In genomic region chr3:156317457-156317856, GRCh38 we compare ENCODE assay signal across 12 cellular contexts.
DNase-seq lines count a peak whose midpoint lies in the region; ATAC-seq, FAIRE-seq and TF ChIP-seq lines count a peak whose summit lies in the region.
"Had no signal": no experiment of that assay in that cellular context is flagged by ENCODE, and none has a peak within 500 bp of the region (broad histone marks: within the 10 kb centered on the region; RNA-seq: fewer than 3 reads in every experiment).

No MANE protein-coding gene starts in this region.

- no peak for TF ChIP-seq RAD21 in A549 (conservative IDR thresholded peaks at IDR 0.05 in 1 of 2, IDR thresholded peaks at IDR 0.05 in 1 of 2)

- H3K36me3 Mint-ChIP-seq in natural killer cell: no peaks in the 10 kb centered on the region
- H3K36me3 Mint-ChIP-seq: naive thymus-derived CD4-positive, alpha-beta T cell had no signal

- no peaks in the 10 kb centered on the region for H3K9me3 ChIP-seq in A549
- H3K9me3 ChIP-seq in SK-N-MC (ENCODE audit: low read depth, low read length): no peaks in the 10 kb centered on the region
- H3K9me3 ChIP-seq in esophagus squamous epithelium: no peaks in the 10 kb centered on the region

- H3K27ac ChIP-seq in A549 (no peak overlapping the region), SK-N-MC (no peak overlapping the region), esophagus squamous epithelium (no peak overlapping the region)

- TF ChIP-seq EP300 in A549 (IDR thresholded peaks at IDR 0.05): no peak

- H3K4me1 ChIP-seq in A549: no peaks in the 10 kb centered on the region; the same call in 2 of the 3 replicates
- no peaks in the 10 kb centered on the region for H3K4me1 ChIP-seq in esophagus squamous epithelium

- ATAC-seq in A549 (peak; percentile 33 to 58; a peak in 2 of 6 replicates), natural killer cell (no peak), GM18505 (IDR thresholded peaks at IDR 0.05; ENCODE audit: unreplicated experiment) (no peak)
- ATAC-seq: naive thymus-derived CD4-positive, alpha-beta T cell had no signal

- H3K4me1 Mint-ChIP-seq in natural killer cell: no peaks in the 10 kb centered on the region
- H3K4me1 Mint-ChIP-seq: activated B cell treated with CpG ODN at 0.5 μM for 24 hours; naive thymus-derived CD4-positive, alpha-beta T cell had no signal

- TF ChIP-seq CTCF in A549 (IDR thresholded peaks at IDR 0.05): no peak
- no peak for TF ChIP-seq CTCF in foreskin fibroblast (IDR thresholded peaks at IDR 0.05; ENCODE audit: low read depth, low read length)
- TF ChIP-seq CTCF in natural killer cell (IDR thresholded peaks at IDR 0.05): no peak
- peak in 1 of 6 experiments; percentile 6 for TF ChIP-seq CTCF in esophagus squamous epithelium (IDR thresholded peaks at IDR 0.05)

- peaks cover 7 to 8% of the 10 kb centered on the region in 2 donors for H3K27me3 Mint-ChIP-seq in natural killer cell (ENCODE audit: low read depth in 2 of 2)

- WGBS in A549 (ENCODE audit: missing lambda C conversion rate): 12% methylated on average over 4 of the region's 4 CpGs
- 22 to 27% methylated on average over 4 of the region's 4 CpGs for WGBS in esophagus squamous epithelium, 2 donors

- H3K27ac Mint-ChIP-seq in natural killer cell: no peak overlapping the region
- H3K27ac Mint-ChIP-seq: activated B cell treated with CpG ODN at 0.5 μM for 24 hours; activated T-helper 2 cell treated with anti-CD3 and anti-CD28 coated beads, Interferon-gamma antibody, Interleukin-2, Interleukin-4, amounts not matched to agents 10 μg/mL and 5 μg/mL and 100 μg/mL, durations not matched to agents 14 hours and 24 hours and 36 hours; naive thymus-derived CD4-positive, alpha-beta T cell had no signal

- H3K4me3 ChIP-seq in A549 (no peak overlapping the region), SK-N-MC (no peak overlapping the region), foreskin fibroblast (ENCODE audit: low read depth in 1 of 2, low read length in 2 of 2) (no peak overlapping the region), esophagus squamous epithelium (no peak overlapping the region)

- H3K36me3 ChIP-seq in SK-N-MC (ENCODE audit: insufficient read depth, low read length) (no peaks in the 10 kb centered on the region), esophagus squamous epithelium (no peaks in the 10 kb centered on the region)

- TF ChIP-seq POLR2A in A549 (IDR thresholded peaks at IDR 0.05; ENCODE audit: low read length) (no peak), esophagus squamous epithelium (IDR thresholded peaks at IDR 0.05) (no peak), GM18505 (IDR thresholded peaks at IDR 0.05; ENCODE audit: borderline replicate concordance, extremely low read depth, insufficient read depth, insufficient read length) (no peak)

- H3K4me2 ChIP-seq in A549: no peak overlapping the region

- H3K9me3 Mint-ChIP-seq in natural killer cell: no peaks in the 10 kb centered on the region
- H3K9me3 Mint-ChIP-seq: activated B cell treated with CpG ODN at 0.5 μM for 24 hours; activated T-helper 2 cell treated with anti-CD3 and anti-CD28 coated beads, Interferon-gamma antibody, Interleukin-2, Interleukin-4, amounts not matched to agents 10 μg/mL and 5 μg/mL and 100 μg/mL, durations not matched to agents 14 hours and 24 hours and 36 hours had no signal

- no peaks in the 10 kb centered on the region for H3K27me3 ChIP-seq in esophagus squamous epithelium

- POLR2A ChIA-PET in A549 (lab: Yijun Ruan, JAX): no interaction called here

- no peak overlapping the region for H3K4me3 Mint-ChIP-seq in natural killer cell
- H3K4me3 Mint-ChIP-seq: activated B cell treated with CpG ODN at 0.5 μM for 24 hours; naive thymus-derived CD4-positive, alpha-beta T cell had no signal

- intact Hi-C loops in natural killer cell (cut with micrococcal nuclease): no loop called here
- intact Hi-C loops in esophagus squamous epithelium (cut with DNase I): no loop called here

- H3K9ac ChIP-seq in SK-N-MC (ENCODE audit: insufficient read length): no peak overlapping the region

- DNase-seq in A549 (ENCODE audit: low read depth in 1 of 2, low spot score in 1 of 2) (peak; percentile 21 to 25), HCEC 1CT (peak; percentile 56), SK-N-MC (ENCODE audit: low read depth, low spot score) (peak; percentile 53), foreskin fibroblast (peak; percentile 64 to 72), natural killer cell (no peak), NCI-H1436 (lab: John Stamatoyannopoulos, UW) (no peak), esophagus squamous epithelium (lab: John Stamatoyannopoulos, UW) (no peak)
- DNase-seq: activated B cell treated with CpG ODN at 0.5 μM for 24 hours; naive thymus-derived CD4-positive, alpha-beta T cell had no signal

- FAIRE-seq in A549 (lab: Jason Lieb, UNC): no peak
- FAIRE-seq: colon had no signal

- CTCF ChIA-PET in A549 (lab: Yijun Ruan, JAX): interaction anchor here (1.2 to 1.6 kb wide), 2 partner anchors 16 to 36 kb away, joined by 3 read pairs; no protein-coding TSS in a partner anchor

TF ChIP-seq in A549, 52 proteins besides CTCF, POLR2A, EP300 and RAD21:
- TF ChIP-seq CBX8 (IDR thresholded peaks at IDR 0.05): no peak
- peak; percentile 62 for TF ChIP-seq FOSL2 (IDR thresholded peaks at IDR 0.05)
- TF ChIP-seq FOSL2 (CRISPR knock-in tag; IDR thresholded peaks at IDR 0.05): peak; percentile 91
- no peak for TF ChIP-seq FOSB (CRISPR knock-in tag; IDR thresholded peaks at IDR 0.05)
- no peak for TF ChIP-seq JUN (IDR thresholded peaks at IDR 0.05)
- TF ChIP-seq PHF8 (IDR thresholded peaks at IDR 0.05; ENCODE audit: borderline replicate concordance, low read depth): no peak
- no peak for TF ChIP-seq HOXB13 (CRISPR knock-in tag; IDR thresholded peaks at IDR 0.05; ENCODE audit: low read depth)
- TF ChIP-seq HMGXB4 (CRISPR knock-in tag; IDR thresholded peaks at IDR 0.05; ENCODE audit: borderline replicate concordance): no peak
- no peak for TF ChIP-seq POLR2AphosphoS2 (conservative IDR thresholded peaks at IDR 0.05; ENCODE audit: low read length)
- TF ChIP-seq JUNB (IDR thresholded peaks at IDR 0.05): peak; percentile 30; the same call in 1 of the 2 replicates
- no peak for TF ChIP-seq USF2 (IDR thresholded peaks at IDR 0.05)
- TF ChIP-seq FOXS1 (CRISPR knock-in tag; IDR thresholded peaks at IDR 0.05): no peak
- TF ChIP-seq HES2 (IDR thresholded peaks at IDR 0.05): no peak
- no peak for TF ChIP-seq GATA3 (IDR thresholded peaks at IDR 0.05; ENCODE audit: borderline replicate concordance)
- no peak for TF ChIP-seq E2F6 (IDR thresholded peaks at IDR 0.05; ENCODE audit: borderline replicate concordance, low read depth)
- TF ChIP-seq HOXA7 (CRISPR knock-in tag; IDR thresholded peaks at IDR 0.05): no peak
- no peak for TF ChIP-seq CHD2 (IDR thresholded peaks at IDR 0.05; ENCODE audit: low read length, partially characterized antibody)
- TF ChIP-seq EHF (CRISPR knock-in tag; IDR thresholded peaks at IDR 0.05): no peak

Comparison
In these comparisons a context has a peak if more than half of its experiments do, and no peak if none do; other contexts are left out.
1. ATAC-seq: peak in A549 (2 of 2); none in natural killer cell (0 of 3) and GM18505 (single experiment).
2. DNase-seq: peak in A549 (2 of 2), HCEC 1CT (single experiment), SK-N-MC (single experiment) and foreskin fibroblast (2 of 2); none in natural killer cell (single experiment), NCI-H1436 (single experiment) and esophagus squamous epithelium (single experiment).